ENCODE assay signal across 20 cellular contexts in genomic region chr2:73281244-73281643, GRCh38. TPM values are rescaled to one million over a fixed set of nuclear protein-coding genes. Genes with fewer than 3 reads are reported as not detected.
A peak's percentile ranks its signal among the peaks of the same experiment; 100 is the strongest.
DNase-seq lines count a peak whose midpoint lies in the region; ATAC-seq and TF ChIP-seq lines count a peak whose summit lies in the region.
"Had no signal": no experiment of that assay in that cellular context is flagged by ENCODE, and none has a peak within 500 bp of the region (broad histone marks: within the 10 kb centered on the region; RNA-seq: fewer than 3 reads in every experiment).

No MANE protein-coding gene starts in this region.

- DNase-seq in DND-41 (no peak), amniotic epithelial cell (ENCODE audit: low read depth) (peak; percentile 13), renal cortical epithelial cell (ENCODE audit: low read depth) (peak; percentile 15), mesenteric fat pad (ENCODE audit: low spot score) (no peak), NCI-H345 (lab: John Stamatoyannopoulos, UW) (no peak)
- no peak for DNase-seq in stimulated activated naive CD4-positive, alpha-beta T cell treated with Interleukin-2 at 50 U/mL for 16 hours (lab: John Stamatoyannopoulos, UW)
- DNase-seq: CD8-positive, alpha-beta T cell; NCI-H1694; NCI-H2081; NCI-H2171 treated with DMSO at 0.1 percent for 48 hours; NCI-H446; NCI-H526; SIG-M5; SK-N-SH had no signal

- no peak overlapping the region for H2AFZ ChIP-seq in DND-41 (ENCODE audit: low read depth, low read length)
- H2AFZ ChIP-seq: GM23338 had no signal

- no peaks in the 10 kb centered on the region for H3K27me3 ChIP-seq in DND-41 (ENCODE audit: insufficient read depth, low read length, poor library complexity)

- no peak for TF ChIP-seq RAD21 in Ishikawa (IDR thresholded peaks at IDR 0.05; ENCODE audit: low read depth)

- peaks cover 50% of the 10 kb centered on the region for H4K20me1 ChIP-seq in DND-41 (ENCODE audit: insufficient read depth, low read length)

- no peak overlapping the region for H3K4me3 ChIP-seq in DND-41 (ENCODE audit: low read depth in 1 of 2, low read length in 2 of 2)
- H3K4me3 ChIP-seq: GM23338, HAP-1 had no signal

- H3K36me3 ChIP-seq in DND-41 (ENCODE audit: insufficient read depth, low read length) = peaks cover 40% of the 10 kb centered on the region
- H3K36me3 ChIP-seq: HAP-1 had no signal

- H3K9me3 ChIP-seq in DND-41 (ENCODE audit: insufficient read depth, low read length, severe bottlenecking) = no peaks in the 10 kb centered on the region
- H3K9me3 ChIP-seq: HAP-1, SK-N-SH had no signal

- no peak for ATAC-seq in DND-41 (ENCODE audit: insufficient read depth, low read depth)
- ATAC-seq: CD8-positive, alpha-beta T cell; GM23338; PC-3 had no signal

- peaks cover 40% of the 10 kb centered on the region for H3K4me1 ChIP-seq in DND-41 (ENCODE audit: insufficient read depth, low read length)

- no peak for TF ChIP-seq CTCF in DND-41 (IDR thresholded peaks at IDR 0.05; ENCODE audit: borderline replicate concordance, extremely low read depth, low read length, poor library complexity, severe bottlenecking)

- no peak for TF ChIP-seq EP300 in Ishikawa (IDR thresholded peaks at IDR 0.05; ENCODE audit: borderline replicate concordance)

- peaks cover 78% of the 10 kb centered on the region for H3K79me2 ChIP-seq in DND-41 (ENCODE audit: insufficient read depth, low read length)

- no peak overlapping the region for H3K27ac ChIP-seq in DND-41 (ENCODE audit: low read length)
- H3K27ac ChIP-seq: RWPE1 had no signal

- H3K9ac ChIP-seq in DND-41 (ENCODE audit: low read depth, low read length) = no peak overlapping the region
- H3K9ac ChIP-seq: SK-N-SH had no signal

- H3K4me2 ChIP-seq in DND-41 (ENCODE audit: insufficient read depth, low read length) = peak overlapping the region; percentile 11; the same call in 1 of the 2 replicates
- H3K4me2 ChIP-seq: GM23338, SK-N-SH had no signal

TF ChIP-seq in Ishikawa, 13 proteins besides CTCF, POLR2A, EP300 and RAD21:
- no peak for TF ChIP-seq CREB1 (IDR thresholded peaks at IDR 0.05; ENCODE audit: low read depth)
- TF ChIP-seq USF1 (IDR thresholded peaks at IDR 0.05) = peak; percentile 51

RNA-seq across cellular contexts. Expression of gene FBXO41, which starts 3.0 kb away (rescaled TPM):
- total RNA-seq in renal cortical epithelial cell (3.6 and 6.3 TPM in 2 replicates), mesenteric fat pad (1.7 TPM)

RNA-seq across cellular contexts. Expression of gene EGR4, which starts 12.1 kb away (rescaled TPM):
- total RNA-seq in renal cortical epithelial cell = not detected in 2 replicates
- not detected for total RNA-seq in mesenteric fat pad
- total RNA-seq: GM23338, HT1080, PC-3 had no signal

RNA-seq across cellular contexts. Expression of gene CCT7, which starts 47.1 kb away (rescaled TPM):
- total RNA-seq in renal cortical epithelial cell (270 and 425 TPM in 2 replicates), mesenteric fat pad (190 TPM)

RNA-seq across cellular contexts. Expression of gene PRADC1, which starts 48.2 kb away (rescaled TPM):
- total RNA-seq in renal cortical epithelial cell (5.8 and 13.7 TPM in 2 replicates), mesenteric fat pad (31.1 TPM)

Comparison
In these comparisons a context has a peak if more than half of its experiments do, and no peak if none do; other contexts are left out.
1. DNase-seq: peak in amniotic epithelial cell (single experiment) and renal cortical epithelial cell (single experiment); none in DND-41 (single experiment), mesenteric fat pad (single experiment), NCI-H345 (single experiment) and stimulated activated naive CD4-positive, alpha-beta T cell treated with Interleukin-2 at 50 U/mL for 16 hours (single experiment).